Comparison of ENCODE assay signal across 28 cellular contexts in the genomic region with DNA sequence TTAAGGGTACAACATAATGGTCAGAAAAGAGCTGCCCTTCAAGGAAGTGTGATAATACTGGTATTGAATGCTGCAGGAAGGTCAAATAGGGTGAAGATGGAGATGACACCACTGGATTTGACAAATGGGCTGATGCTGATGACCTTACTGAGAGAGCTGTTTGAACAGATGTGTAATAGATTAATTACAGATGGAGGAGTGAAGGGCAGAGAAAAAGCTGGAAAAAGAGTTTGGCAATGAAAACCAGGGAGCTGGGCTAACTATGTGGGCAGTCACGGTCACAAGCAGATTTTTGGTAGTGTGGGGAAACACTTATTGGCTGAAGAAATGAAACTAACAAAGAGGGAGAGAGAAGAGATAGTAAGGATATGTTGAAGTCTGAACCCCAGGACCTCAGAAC.
"Had no signal": no experiment of that assay in that cellular context is flagged by ENCODE, and none has a peak within 500 bp of the region (broad histone marks: within the 10 kb centered on the region; RNA-seq: fewer than 3 reads in every experiment).

No MANE protein-coding gene starts in this region.

- H3K27ac Mint-ChIP-seq: activated CD4-positive, alpha-beta T cell treated with anti-CD3 and anti-CD28 coated beads, Interleukin-2, amount 10 ng/mL, durations not matched to agents 24 days and 14 days; activated CD8-positive, alpha-beta T cell treated with anti-CD3 and anti-CD28 coated beads for 36 hours; activated naive CD8-positive, alpha-beta T cell treated with anti-CD3 and anti-CD28 coated beads for 36 hours; activated T-cell treated with anti-CD3 and anti-CD28 coated beads, Interleukin-2, amount 50 U/mL, for 72 hours; activated T-helper 17 cell treated with anti-CD3 and anti-CD28 coated beads, Interleukin-2, amount 50 U/mL, for 72 hours; T-helper 1 cell treated with Interleukin-12 subunit alpha and Interleukin-12 subunit beta and Interleukin-4 antibody, amounts not matched to agents 30 μg/mL and 1 μg/mL, for 36 hours; T-helper 2 cell treated with Interferon-gamma antibody and Interleukin-4, amounts not matched to agents 5 μg/mL and 100 μg/mL, for 36 hours had no signal

- DNase-seq: activated CD4-positive, alpha-beta T cell treated with anti-CD3 and anti-CD28 coated beads, Interleukin-2, amount 10 ng/mL, durations not matched to agents 24 days and 14 days; activated CD4-positive, alpha-beta T cell treated with anti-CD3 and anti-CD28 coated beads, Interleukin-2, amount 50 U/mL, for 4 hours; activated CD8-positive, alpha-beta T cell treated with anti-CD3 and anti-CD28 coated beads for 36 hours; activated effector memory CD4-positive, alpha-beta T cell treated with anti-CD3 and anti-CD28 coated beads, Interleukin-2, amount 50 U/mL, for 16 hours; activated naive CD4-positive, alpha-beta T cell; activated naive CD4-positive, alpha-beta T cell treated with anti-CD3 and anti-CD28 coated beads, Interleukin-2, amount 50 U/mL, for 16 hours; activated naive CD8-positive, alpha-beta T cell treated with anti-CD3 and anti-CD28 coated beads for 36 hours; activated T-cell treated with anti-CD3 and anti-CD28 coated beads, Interleukin-2, amount 50 U/mL, for 1 hour; activated T-cell treated with anti-CD3 and anti-CD28 coated beads, Interleukin-2, amount 50 U/mL, for 72 hours; amniotic stem cell; aorta; brain microvascular endothelial cell; central memory CD4-positive, alpha-beta T cell; Karpas-422; NCI-H1105; NCI-H1436; NCI-H1694; NCI-H1930; NCI-H2081 treated with DMSO at 0.1 percent for 48 hours; NCI-H226; NCI-H446 treated with DMSO at 0.1 percent for 48 hours; NCI-H524; PC-9; Right ventricle myocardium superior had no signal

- H3K36me3 Mint-ChIP-seq: activated naive CD8-positive, alpha-beta T cell treated with anti-CD3 and anti-CD28 coated beads for 36 hours had no signal

- H3K27me3 ChIP-seq: brain microvascular endothelial cell had no signal

- H3K27me3 Mint-ChIP-seq: activated CD8-positive, alpha-beta T cell treated with anti-CD3 and anti-CD28 coated beads for 36 hours; activated naive CD8-positive, alpha-beta T cell treated with anti-CD3 and anti-CD28 coated beads for 36 hours; activated T-helper 17 cell treated with anti-CD3 and anti-CD28 coated beads, Interleukin-2, amount 50 U/mL, for 72 hours had no signal

- H3K9me3 Mint-ChIP-seq: activated CD4-positive, alpha-beta T cell treated with anti-CD3 and anti-CD28 coated beads, Interleukin-2, amount 10 ng/mL, durations not matched to agents 24 days and 14 days; activated CD8-positive, alpha-beta T cell treated with anti-CD3 and anti-CD28 coated beads for 36 hours; activated naive CD8-positive, alpha-beta T cell treated with anti-CD3 and anti-CD28 coated beads for 36 hours; activated T-cell treated with anti-CD3 and anti-CD28 coated beads, Interleukin-2, amount 50 U/mL, for 72 hours; activated T-helper 17 cell treated with anti-CD3 and anti-CD28 coated beads, Interleukin-2, amount 50 U/mL, for 72 hours; T-helper 1 cell treated with Interleukin-12 subunit alpha and Interleukin-12 subunit beta and Interleukin-4 antibody, amounts not matched to agents 30 μg/mL and 1 μg/mL, for 36 hours; T-helper 2 cell treated with Interferon-gamma antibody and Interleukin-4, amounts not matched to agents 5 μg/mL and 100 μg/mL, for 36 hours had no signal

- H3K4me2 ChIP-seq: PC-9 had no signal

- H3K36me3 ChIP-seq: brain microvascular endothelial cell had no signal

- H3K4me1 Mint-ChIP-seq: activated CD4-positive, alpha-beta T cell treated with anti-CD3 and anti-CD28 coated beads, Interleukin-2, amount 10 ng/mL, durations not matched to agents 24 days and 14 days; activated naive CD8-positive, alpha-beta T cell treated with anti-CD3 and anti-CD28 coated beads for 36 hours; activated T-helper 17 cell treated with anti-CD3 and anti-CD28 coated beads, Interleukin-2, amount 50 U/mL, for 72 hours had no signal

- H2AFZ ChIP-seq: PC-9 had no signal

- H3K27ac ChIP-seq: brain microvascular endothelial cell, PC-9, SK-N-MC had no signal

- H3K4me3 ChIP-seq: PC-9, SK-N-MC had no signal

- H3K4me3 Mint-ChIP-seq: activated CD4-positive, alpha-beta T cell treated with anti-CD3 and anti-CD28 coated beads, Interleukin-2, amount 10 ng/mL, durations not matched to agents 24 days and 14 days; activated CD8-positive, alpha-beta T cell treated with anti-CD3 and anti-CD28 coated beads for 36 hours; activated naive CD8-positive, alpha-beta T cell treated with anti-CD3 and anti-CD28 coated beads for 36 hours; activated T-cell treated with anti-CD3 and anti-CD28 coated beads, Interleukin-2, amount 50 U/mL, for 72 hours; activated T-helper 17 cell treated with anti-CD3 and anti-CD28 coated beads, Interleukin-2, amount 50 U/mL, for 72 hours; T-helper 1 cell treated with Interleukin-12 subunit alpha and Interleukin-12 subunit beta and Interleukin-4 antibody, amounts not matched to agents 30 μg/mL and 1 μg/mL, for 36 hours; T-helper 2 cell treated with Interferon-gamma antibody and Interleukin-4, amounts not matched to agents 5 μg/mL and 100 μg/mL, for 36 hours had no signal
